Comparison of ENCODE assay signal across 1 cellular context in genomic region chr16:30398660-30399434, GRCh38.
TF ChIP-seq lines count a peak whose summit lies in the region.

No MANE protein-coding gene starts in this region.

TF ChIP-seq in SK-N-SH treated with all-trans-retinoic acid at 6 μM for 48 hours, 23 proteins besides CTCF, POLR2A, EP300 and RAD21 (continued from another document):
- TF ChIP-seq, protein P1, sequence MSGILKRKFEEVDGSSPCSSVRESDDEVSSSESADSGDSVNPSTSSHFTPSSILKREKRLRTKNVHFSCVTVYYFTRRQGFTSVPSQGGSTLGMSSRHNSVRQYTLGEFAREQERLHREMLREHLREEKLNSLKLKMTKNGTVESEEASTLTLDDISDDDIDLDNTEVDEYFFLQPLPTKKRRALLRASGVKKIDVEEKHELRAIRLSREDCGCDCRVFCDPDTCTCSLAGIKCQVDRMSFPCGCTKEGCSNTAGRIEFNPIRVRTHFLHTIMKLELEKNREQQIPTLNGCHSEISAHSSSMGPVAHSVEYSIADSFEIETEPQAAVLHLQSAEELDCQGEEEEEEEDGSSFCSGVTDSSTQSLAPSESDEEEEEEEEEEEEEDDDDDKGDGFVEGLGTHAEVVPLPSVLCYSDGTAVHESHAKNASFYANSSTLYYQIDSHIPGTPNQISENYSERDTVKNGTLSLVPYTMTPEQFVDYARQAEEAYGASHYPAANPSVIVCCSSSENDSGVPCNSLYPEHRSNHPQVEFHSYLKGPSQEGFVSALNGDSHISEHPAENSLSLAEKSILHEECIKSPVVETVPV (CRISPR knock-in tag; IDR thresholded peaks at IDR 0.05) = no peak
- TF ChIP-seq, protein P2, sequence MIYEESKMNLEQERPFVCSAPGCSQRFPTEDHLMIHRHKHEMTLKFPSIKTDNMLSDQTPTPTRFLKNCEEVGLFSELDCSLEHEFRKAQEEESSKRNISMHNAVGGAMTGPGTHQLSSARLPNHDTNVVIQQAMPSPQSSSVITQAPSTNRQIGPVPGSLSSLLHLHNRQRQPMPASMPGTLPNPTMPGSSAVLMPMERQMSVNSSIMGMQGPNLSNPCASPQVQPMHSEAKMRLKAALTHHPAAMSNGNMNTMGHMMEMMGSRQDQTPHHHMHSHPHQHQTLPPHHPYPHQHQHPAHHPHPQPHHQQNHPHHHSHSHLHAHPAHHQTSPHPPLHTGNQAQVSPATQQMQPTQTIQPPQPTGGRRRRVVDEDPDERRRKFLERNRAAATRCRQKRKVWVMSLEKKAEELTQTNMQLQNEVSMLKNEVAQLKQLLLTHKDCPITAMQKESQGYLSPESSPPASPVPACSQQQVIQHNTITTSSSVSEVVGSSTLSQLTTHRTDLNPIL (CRISPR knock-in tag; IDR thresholded peaks at IDR 0.05; ENCODE audit: low read depth) = no peak
- TF ChIP-seq ZFP30 (CRISPR knock-in tag; IDR thresholded peaks at IDR 0.05) = no peak
- no peak for TF ChIP-seq PPARA (CRISPR knock-in tag; IDR thresholded peaks at IDR 0.05; ENCODE audit: borderline replicate concordance)
- TF ChIP-seq, protein P3, sequence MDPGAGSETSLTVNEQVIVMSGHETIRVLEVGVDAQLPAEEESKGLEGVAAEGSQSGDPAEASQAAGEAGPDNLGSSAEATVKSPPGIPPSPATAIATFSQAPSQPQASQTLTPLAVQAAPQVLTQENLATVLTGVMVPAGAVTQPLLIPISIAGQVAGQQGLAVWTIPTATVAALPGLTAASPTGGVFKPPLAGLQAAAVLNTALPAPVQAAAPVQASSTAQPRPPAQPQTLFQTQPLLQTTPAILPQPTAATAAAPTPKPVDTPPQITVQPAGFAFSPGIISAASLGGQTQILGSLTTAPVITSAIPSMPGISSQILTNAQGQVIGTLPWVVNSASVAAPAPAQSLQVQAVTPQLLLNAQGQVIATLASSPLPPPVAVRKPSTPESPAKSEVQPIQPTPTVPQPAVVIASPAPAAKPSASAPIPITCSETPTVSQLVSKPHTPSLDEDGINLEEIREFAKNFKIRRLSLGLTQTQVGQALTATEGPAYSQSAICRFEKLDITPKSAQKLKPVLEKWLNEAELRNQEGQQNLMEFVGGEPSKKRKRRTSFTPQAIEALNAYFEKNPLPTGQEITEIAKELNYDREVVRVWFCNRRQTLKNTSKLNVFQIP (CRISPR knock-in tag; IDR thresholded peaks at IDR 0.05; ENCODE audit: borderline replicate concordance, low read depth) = no peak
